Comparison of ENCODE assay signal across 23 cellular contexts in genomic region chr5:1166370-1166769, GRCh38. TPM values are rescaled to one million over a fixed set of nuclear protein-coding genes. Genes with fewer than 3 reads are reported as not detected.
DNase-seq lines count a peak whose midpoint lies in the region; ATAC-seq, FAIRE-seq and TF ChIP-seq lines count a peak whose summit lies in the region.
"Had no signal": no experiment of that assay in that cellular context is flagged by ENCODE, and none has a peak within 500 bp of the region (broad histone marks: within the 10 kb centered on the region; RNA-seq: fewer than 3 reads in every experiment).

No MANE protein-coding gene starts in this region.

- in situ Hi-C loops in K562 (cut with MboI): loop anchor here (5.0 kb wide), 1 partner anchor 476 kb away; no protein-coding TSS in a partner anchor

- no peak overlapping the region for H3K4me3 ChIP-seq in HEK293 (ENCODE audit: low read depth, low read length)
- no peak overlapping the region for H3K4me3 ChIP-seq in RWPE2 (ENCODE audit: severe bottlenecking)
- no peak overlapping the region for H3K4me3 ChIP-seq in K562
- no peak overlapping the region for H3K4me3 ChIP-seq in testis
- H3K4me3 ChIP-seq: BLaER1, GM12878, GM23338 had no signal

- TF ChIP-seq EP300 in K562 (IDR thresholded peaks at IDR 0.05; ENCODE audit: low read length): no peak

- TF ChIP-seq CTCF in HEK293 (tag by site-specific recombination; IDR thresholded peaks at IDR 0.05): no peak
- no peak for TF ChIP-seq CTCF in RWPE2 (IDR thresholded peaks at IDR 0.05; ENCODE audit: poor library complexity, severe bottlenecking)
- TF ChIP-seq CTCF in K562 (IDR thresholded peaks at IDR 0.05 in 2 of 3, conservative IDR thresholded peaks at IDR 0.05 in 1 of 3; ENCODE audit: insufficient read depth in 2 of 3, low read depth in 1 of 3, low read length in 3 of 3): no peak
- no peak for TF ChIP-seq CTCF in testis (IDR thresholded peaks at IDR 0.05)

- FAIRE-seq in K562 (lab: Jason Lieb, UNC): no peak
- peak; percentile 93 for FAIRE-seq in urothelium cell line (lab: Jason Lieb, UNC)
- FAIRE-seq: GM12878 had no signal

- no peaks in the 10 kb centered on the region for H3K4me1 ChIP-seq in HEK293 (ENCODE audit: control insufficient read depth, insufficient read depth, low read length)
- peaks cover 12% of the 10 kb centered on the region for H3K4me1 ChIP-seq in RWPE2 (ENCODE audit: insufficient read depth, poor library complexity, severe bottlenecking)
- H3K4me1 ChIP-seq in K562 (replicated peaks in 1 of 2; ENCODE audit: control insufficient read depth in 2 of 2, insufficient read depth in 2 of 2, low read length in 2 of 2): peaks cover 0 to 37% of the 10 kb centered on the region in 2 experiments; a peak in 3 of 5 replicates
- peaks cover 24% of the 10 kb centered on the region for H3K4me1 ChIP-seq in testis

- intact Hi-C loops in K562 (cut with micrococcal nuclease): loop anchor here (10.0 kb wide), 1 partner anchor 172 kb away; no protein-coding TSS in a partner anchor
- intact Hi-C loops in testis (cut with DNase I; ENCODE audit: low total_unique reads): loop anchor here (10.0 kb wide), 1 partner anchor 488 kb away; no protein-coding TSS in a partner anchor

- no peak for ATAC-seq in RWPE2 (ENCODE audit: low read depth)
- no peak for ATAC-seq in K562
- ATAC-seq in HG02970 (IDR thresholded peaks at IDR 0.05; ENCODE audit: low FRiP score, unreplicated experiment): no peak
- ATAC-seq: CD8-positive, alpha-beta T cell; GM12878; GM23338; HCT116 had no signal

- TF ChIP-seq POLR2A in K562 (conservative IDR thresholded peaks at IDR 0.05) (no peak), testis (IDR thresholded peaks at IDR 0.05) (no peak)

- no peaks in the 10 kb centered on the region for H3K79me2 ChIP-seq in K562 (ENCODE audit: control insufficient read depth, insufficient read depth, low read length)

- no peaks in the 10 kb centered on the region for H3K36me3 ChIP-seq in HEK293 (ENCODE audit: control insufficient read depth in 2 of 2, insufficient read depth in 1 of 2, low read length in 2 of 2)
- H3K36me3 ChIP-seq in RWPE2 (ENCODE audit: low read depth): no peaks in the 10 kb centered on the region
- no peaks in the 10 kb centered on the region for H3K36me3 ChIP-seq in K562 (ENCODE audit: control insufficient read depth, insufficient read depth, low read length)
- no peaks in the 10 kb centered on the region for H3K36me3 ChIP-seq in testis (ENCODE audit: low read depth, missing control alignments)
- H3K36me3 ChIP-seq: BLaER1 had no signal

- H3K27me3 ChIP-seq in RWPE2 (ENCODE audit: insufficient read depth, poor library complexity, severe bottlenecking) (no peaks in the 10 kb centered on the region), K562 (ENCODE audit: control insufficient read depth in 2 of 2, insufficient read depth in 2 of 2, low read length in 2 of 2) (peaks cover 18 to 58% of the 10 kb centered on the region in 2 experiments), testis (no peaks in the 10 kb centered on the region)

- no peaks in the 10 kb centered on the region for H3K9me1 ChIP-seq in K562 (ENCODE audit: control insufficient read depth, insufficient read depth, low read length)

- H3K9me3 ChIP-seq in HEK293 (ENCODE audit: control insufficient read depth, insufficient read depth, low read depth, low read length) (no peaks in the 10 kb centered on the region), RWPE2 (ENCODE audit: severe bottlenecking) (no peaks in the 10 kb centered on the region), K562 (replicated peaks; ENCODE audit: control insufficient read depth, insufficient read depth, low read depth, low read length) (no peaks in the 10 kb centered on the region), testis (no peaks in the 10 kb centered on the region)
- H3K9me3 ChIP-seq: BLaER1, Caco-2 had no signal

- POLR2A ChIA-PET in HEK293 (lab: Yijun Ruan, JAX) (no interaction called here), K562 (lab: Yijun Ruan, JAX) (no interaction called here)

- DNase-seq in RWPE2 (ENCODE audit: low spot score) (peak; percentile 4), K562 (ENCODE audit: extremely low read depth in 1 of 4, low spot score in 3 of 4) (no peak), urothelium cell line (ENCODE audit: low spot score) (no peak), testis (no peak), DMS79 (lab: John Stamatoyannopoulos, UW) (no peak)
- DNase-seq: Caco-2; CD4-positive, CD25-positive, alpha-beta regulatory T cell; CD8-positive, alpha-beta T cell; DMS153; EL; GDM1; H9; HFFc6 had no signal

- no peak overlapping the region for H2AFZ ChIP-seq in K562 (ENCODE audit: low read depth, low read length)
- H2AFZ ChIP-seq: GM23338 had no signal

- H3K27ac ChIP-seq in HEK293 (ENCODE audit: extremely low read depth, low read depth, low read length) (no peak overlapping the region), RWPE2 (ENCODE audit: poor library complexity, severe bottlenecking) (no peak overlapping the region), K562 (ENCODE audit: extremely low read depth, low read depth, low read length) (no peak overlapping the region), testis (no peak overlapping the region)
- H3K27ac ChIP-seq: BLaER1, C4-2B had no signal

- H4K20me1 ChIP-seq in K562 (replicated peaks; ENCODE audit: control insufficient read depth, insufficient read depth, low read length): peaks cover 22% of the 10 kb centered on the region
- H4K20me1 ChIP-seq: BLaER1 had no signal

- TF ChIP-seq RAD21 in K562 (CRISPR knock-in tag; conservative IDR thresholded peaks at IDR 0.05 in 1 of 2, IDR thresholded peaks at IDR 0.05 in 1 of 2): no peak

- CTCF ChIA-PET in HEK293 (lab: Yijun Ruan, JAX): no interaction called here
- CTCF ChIA-PET in K562 (lab: Yijun Ruan, JAX; ENCODE audit: low intra/inter-chr PET ratio): interaction anchor here (0.6 to 2.7 kb wide), 2 partner anchors 69 to 74 kb away, joined by 3 to 16 read pairs; no protein-coding TSS in a partner anchor

- no TSS peak for BruUV-seq in K562 (replicated peaks; lab: Mats Ljungman, UMichigan)

- H3K9ac ChIP-seq in K562 (ENCODE audit: insufficient read depth in 1 of 2, low read depth in 2 of 2, low read length in 2 of 2): no peak overlapping the region
- H3K9ac ChIP-seq: BLaER1 had no signal

- no peak overlapping the region for H3K4me2 ChIP-seq in K562 (ENCODE audit: insufficient read depth, low read length)
- H3K4me2 ChIP-seq: GM23338 had no signal

RNA-seq across cellular contexts. Expression of gene SLC6A19, which starts 35.0 kb away (rescaled TPM):
- 1.7 and 3.2 TPM in 2 replicates for total RNA-seq in K562 (2011; cell fraction: chromatin; rRNA removed; ENCODE audit: low replicate concordance)
- total RNA-seq in K562 (2011; cell fraction: nucleolus; rRNA removed): 2.1 and 2.2 TPM in 2 replicates
- total RNA-seq in K562 (2011; cell fraction: nucleoplasm; rRNA removed): 1.5 and 1.6 TPM in 2 replicates
- total RNA-seq in K562 (2014; rRNA removed): 0.59 and 1.3 TPM in 2 replicates
- total RNA-seq in K562 (2014; rRNA removed; fragmentation: Illumina TruSeq; extraction: Trizol): 0.26 and 0.47 TPM in 2 replicates
- total RNA-seq in K562 (2015; rRNA removed; fragmentation: Illumina TruSeq; extraction: Trizol): 0.43 and 0.49 TPM in 2 replicates
- total RNA-seq in K562 (2021): 1.3 and 1.6 TPM in 2 replicates
- polyA plus RNA-seq in K562 (2011; rRNA removed): 0.26 and 0.65 TPM in 2 replicates
- polyA plus RNA-seq in K562 (2011; cell fraction: cytosol; rRNA removed): 0.27 and 1.1 TPM in 2 replicates
- 1.4 and 5.0 TPM in 2 replicates for polyA plus RNA-seq in K562 (2011; cell fraction: nucleus; rRNA removed)
- 4.1 and 5.2 TPM in 2 replicates for polyA plus RNA-seq in K562 (2012)
- polyA plus RNA-seq in K562 (2014; fragmentation: Illumina TruSeq; extraction: Trizol): 0.74 and 1.1 TPM in 2 replicates
- polyA plus RNA-seq in K562 (2014; fragmentation: Nextera tagmentation; extraction: Ambion mirVana): under 1 TPM; 0.03 to 0.04 TPM
- polyA plus RNA-seq in K562 (2014; rRNA removed): 1.0 and 1.1 TPM in 2 replicates
- polyA minus RNA-seq in K562 (2011; rRNA and poly(A)+ RNA removed): 0.21 and 1.3 TPM in 2 replicates
- 0.27 and 0.95 TPM in 2 replicates for polyA minus RNA-seq in K562 (2011; cell fraction: cytosol; rRNA and poly(A)+ RNA removed)
- 0.22 and 0.67 TPM in 2 replicates for polyA minus RNA-seq in K562 (2011; cell fraction: nucleus; rRNA and poly(A)+ RNA removed)
- under 1 TPM; 0.16 to 0.68 TPM for total RNA-seq in testis
- 0.28 TPM for polyA plus RNA-seq in testis (ENCODE audit: insufficient read depth, low read depth, low replicate concordance)
- total RNA-seq: A172; A673; CD4-positive, CD25-positive, alpha-beta regulatory T cell; CD8-positive, alpha-beta T cell; GM23338; H4; H9; HFFc6 had no signal
- polyA plus RNA-seq: CD4-positive, CD25-positive, alpha-beta regulatory T cell; GM23338 had no signal

RNA-seq across cellular contexts. Expression of gene SLC12A7, which starts 54.5 kb away (rescaled TPM):
- 13.6 and 46.2 TPM in 2 replicates for total RNA-seq in K562 (2011; cell fraction: chromatin; rRNA removed; ENCODE audit: low replicate concordance)
- total RNA-seq in K562 (2011; cell fraction: nucleolus; rRNA removed): 15.9 and 26.2 TPM in 2 replicates
- 8.9 and 10.9 TPM in 2 replicates for total RNA-seq in K562 (2011; cell fraction: nucleoplasm; rRNA removed)
- total RNA-seq in K562 (2014; rRNA removed) (1.1 and 1.3 TPM in 2 replicates), K562 (2014; rRNA removed; fragmentation: Illumina TruSeq; extraction: Trizol) (0.11 and 0.22 TPM in 2 replicates), K562 (2015; rRNA removed; fragmentation: Illumina TruSeq; extraction: Trizol) (0.51 and 0.53 TPM in 2 replicates), K562 (2021) (1.8 and 1.9 TPM in 2 replicates), testis (100 to 1,000 TPM; 168 to 212 TPM)
- polyA plus RNA-seq in K562 (2011; rRNA removed) (3.1 and 15.7 TPM in 2 replicates), K562 (2014; fragmentation: Illumina TruSeq; extraction: Trizol) (0.56 and 0.83 TPM in 2 replicates), K562 (2014; fragmentation: Nextera tagmentation; extraction: Ambion mirVana) (under 1 TPM; 0.01 to 0.04 TPM), K562 (2014; rRNA removed) (0.73 and 1.0 TPM in 2 replicates), testis (ENCODE audit: insufficient read depth, low read depth, low replicate concordance) (73.2 TPM)
- 5.3 and 11.3 TPM in 2 replicates for polyA plus RNA-seq in K562 (2011; cell fraction: cytosol; rRNA removed)
- polyA plus RNA-seq in K562 (2011; cell fraction: nucleus; rRNA removed): 55.8 and 115 TPM in 2 replicates
- 1.2 and 3.8 TPM in 2 replicates for polyA plus RNA-seq in K562 (2012)
- polyA minus RNA-seq in K562 (2011; rRNA and poly(A)+ RNA removed): 2.5 and 9.1 TPM in 2 replicates
- polyA minus RNA-seq in K562 (2011; cell fraction: cytosol; rRNA and poly(A)+ RNA removed): 5.9 and 21.7 TPM in 2 replicates
- 13.1 and 36.8 TPM in 2 replicates for polyA minus RNA-seq in K562 (2011; cell fraction: nucleus; rRNA and poly(A)+ RNA removed)

RNA-seq across cellular contexts. Expression of gene SLC6A18, which starts 58.8 kb away (rescaled TPM):
- not detected in 2 replicates for total RNA-seq in K562 (2011; cell fraction: chromatin; rRNA removed; ENCODE audit: low replicate concordance)
- not detected in 2 replicates for total RNA-seq in K562 (2011; cell fraction: nucleolus; rRNA removed)
- not detected in 2 replicates for total RNA-seq in K562 (2011; cell fraction: nucleoplasm; rRNA removed)
- total RNA-seq in K562 (2014; rRNA removed) (not detected in 2 replicates), K562 (2014; rRNA removed; fragmentation: Illumina TruSeq; extraction: Trizol) (not detected in 2 replicates), K562 (2015; rRNA removed; fragmentation: Illumina TruSeq; extraction: Trizol) (not detected in 2 replicates), K562 (2021) (not detected in 2 replicates), testis (under 1 TPM in 1 of 2 donors, not detected in 1; 0.24 TPM)
- polyA plus RNA-seq in K562 (2011; rRNA removed) (not detected in 2 replicates), K562 (2014; fragmentation: Illumina TruSeq; extraction: Trizol) (not detected in 2 replicates), K562 (2014; fragmentation: Nextera tagmentation; extraction: Ambion mirVana) (not detected), K562 (2014; rRNA removed) (not detected in 2 replicates), testis (ENCODE audit: insufficient read depth, low read depth, low replicate concordance) (not detected)
- not detected in 2 replicates for polyA plus RNA-seq in K562 (2011; cell fraction: cytosol; rRNA removed)
- not detected in 2 replicates for polyA plus RNA-seq in K562 (2011; cell fraction: nucleus; rRNA removed)
- polyA plus RNA-seq in K562 (2012): not detected in 2 replicates
- polyA minus RNA-seq in K562 (2011; rRNA and poly(A)+ RNA removed): not detected in 2 replicates
- polyA minus RNA-seq in K562 (2011; cell fraction: cytosol; rRNA and poly(A)+ RNA removed): not detected in 2 replicates
- not detected in 2 replicates for polyA minus RNA-seq in K562 (2011; cell fraction: nucleus; rRNA and poly(A)+ RNA removed)
- total RNA-seq: A172; A673; Caco-2; CD4-positive, CD25-positive, alpha-beta regulatory T cell; CD8-positive, alpha-beta T cell; GM12878; GM23338; H4; H9; HFFc6 had no signal
- polyA plus RNA-seq: CD4-positive, CD25-positive, alpha-beta regulatory T cell; GM12878; GM23338 had no signal

Comparison
In these comparisons a context has a peak if more than half of its experiments do, and no peak if none do; other contexts are left out.
1. Of the 44 proteins assayed by ChIP-seq in both K562 and HEK293: peak only in K562: none; only in HEK293: ZBTB17 and ZNF707; in both: none; in neither: 42.